ENCODE assay signal across 1 cellular context in the genomic region with DNA sequence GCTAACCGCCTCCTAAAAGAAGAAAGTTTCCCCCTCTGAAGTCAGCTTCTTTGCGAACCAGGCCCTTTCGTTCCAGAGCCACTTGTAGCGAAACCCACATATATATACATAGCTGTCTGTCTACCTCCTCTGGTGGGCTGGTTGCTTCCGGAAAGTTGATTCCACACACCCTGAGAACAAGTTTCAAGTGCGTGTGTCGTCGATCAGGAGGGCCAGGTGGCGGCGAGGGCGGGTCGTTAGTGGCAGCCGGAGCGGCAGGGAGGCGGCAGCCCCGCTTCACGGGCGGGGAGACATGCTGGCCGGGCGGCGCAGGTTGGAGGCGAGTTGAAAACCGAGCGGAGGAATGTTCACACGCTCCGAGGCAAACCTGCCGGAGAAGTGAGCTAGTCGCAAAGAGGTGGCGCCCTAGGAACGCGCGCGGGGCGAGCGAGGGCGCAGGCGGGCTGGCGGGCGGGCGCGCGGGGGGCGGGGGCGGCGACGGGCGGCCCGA.
A peak's percentile ranks its signal among the peaks of the same experiment; 100 is the strongest.
TF ChIP-seq lines count a peak whose summit lies in the region.

No MANE protein-coding gene starts in this region.

TF ChIP-seq in HepG2, 621 proteins besides CTCF, POLR2A, EP300 and RAD21 (continued from another document):
- TF ChIP-seq, protein P1, sequence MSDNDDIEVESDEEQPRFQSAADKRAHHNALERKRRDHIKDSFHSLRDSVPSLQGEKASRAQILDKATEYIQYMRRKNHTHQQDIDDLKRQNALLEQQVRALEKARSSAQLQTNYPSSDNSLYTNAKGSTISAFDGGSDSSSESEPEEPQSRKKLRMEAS (IDR thresholded peaks at IDR 0.05): peak; percentile 71
- TF ChIP-seq ZNF570 (CRISPR knock-in tag; IDR thresholded peaks at IDR 0.05; ENCODE audit: borderline replicate concordance) (no peak), ZNF687 (CRISPR knock-in tag; IDR thresholded peaks at IDR 0.05) (peak; percentile 69), ESRRA (CRISPR knock-in tag; IDR thresholded peaks at IDR 0.05; ENCODE audit: low read depth) (no peak), ZNF564 (CRISPR knock-in tag; IDR thresholded peaks at IDR 0.05) (no peak), HMGXB4 (CRISPR knock-in tag; IDR thresholded peaks at IDR 0.05; ENCODE audit: borderline replicate concordance in 1 of 2, low read depth in 1 of 2) (no peak), TIGD3 (CRISPR knock-in tag; IDR thresholded peaks at IDR 0.05; ENCODE audit: borderline replicate concordance) (no peak), NRL (CRISPR knock-in tag; IDR thresholded peaks at IDR 0.05; ENCODE audit: borderline replicate concordance) (0 out of 2 replicates have a peak, but pooled peaks have one; percentile 35), STAG1 (CRISPR knock-in tag; IDR thresholded peaks at IDR 0.05) (peak; percentile 60), PTBP1 (IDR thresholded peaks at IDR 0.05; ENCODE audit: low read depth, low read length, poor library complexity, severe bottlenecking) (no peak), KDM2A (CRISPR knock-in tag; IDR thresholded peaks at IDR 0.05; ENCODE audit: borderline replicate concordance, low read depth) (peak; percentile 63; the same call in 1 of the 2 replicates), SOX6 (IDR thresholded peaks at IDR 0.05) (no peak), SOX6 (CRISPR knock-in tag; IDR thresholded peaks at IDR 0.05) (no peak), GTF2F1 (IDR thresholded peaks at IDR 0.05; ENCODE audit: low read length) (no peak), KLF12 (CRISPR knock-in tag; IDR thresholded peaks at IDR 0.05; ENCODE audit: borderline replicate concordance) (no peak), FOXP4 (CRISPR knock-in tag; IDR thresholded peaks at IDR 0.05) (no peak), ZZZ3 (CRISPR knock-in tag; IDR thresholded peaks at IDR 0.05; ENCODE audit: borderline replicate concordance) (no peak), NFKB2 (CRISPR knock-in tag; IDR thresholded peaks at IDR 0.05; ENCODE audit: borderline replicate concordance) (peak; percentile 37; the same call in 1 of the 2 replicates), ZNF777 (CRISPR knock-in tag; IDR thresholded peaks at IDR 0.05) (peak; percentile 37; the same call in 1 of the 2 replicates), ZNF331 (CRISPR knock-in tag; IDR thresholded peaks at IDR 0.05) (no peak)
- TF ChIP-seq, protein P2, sequence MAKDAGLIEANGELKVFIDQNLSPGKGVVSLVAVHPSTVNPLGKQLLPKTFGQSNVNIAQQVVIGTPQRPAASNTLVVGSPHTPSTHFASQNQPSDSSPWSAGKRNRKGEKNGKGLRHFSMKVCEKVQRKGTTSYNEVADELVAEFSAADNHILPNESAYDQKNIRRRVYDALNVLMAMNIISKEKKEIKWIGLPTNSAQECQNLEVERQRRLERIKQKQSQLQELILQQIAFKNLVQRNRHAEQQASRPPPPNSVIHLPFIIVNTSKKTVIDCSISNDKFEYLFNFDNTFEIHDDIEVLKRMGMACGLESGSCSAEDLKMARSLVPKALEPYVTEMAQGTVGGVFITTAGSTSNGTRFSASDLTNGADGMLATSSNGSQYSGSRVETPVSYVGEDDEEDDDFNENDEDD (CRISPR knock-in tag; IDR thresholded peaks at IDR 0.05; ENCODE audit: borderline replicate concordance): peak; percentile 54; the same call in 1 of the 2 replicates
- TF ChIP-seq, protein P3, sequence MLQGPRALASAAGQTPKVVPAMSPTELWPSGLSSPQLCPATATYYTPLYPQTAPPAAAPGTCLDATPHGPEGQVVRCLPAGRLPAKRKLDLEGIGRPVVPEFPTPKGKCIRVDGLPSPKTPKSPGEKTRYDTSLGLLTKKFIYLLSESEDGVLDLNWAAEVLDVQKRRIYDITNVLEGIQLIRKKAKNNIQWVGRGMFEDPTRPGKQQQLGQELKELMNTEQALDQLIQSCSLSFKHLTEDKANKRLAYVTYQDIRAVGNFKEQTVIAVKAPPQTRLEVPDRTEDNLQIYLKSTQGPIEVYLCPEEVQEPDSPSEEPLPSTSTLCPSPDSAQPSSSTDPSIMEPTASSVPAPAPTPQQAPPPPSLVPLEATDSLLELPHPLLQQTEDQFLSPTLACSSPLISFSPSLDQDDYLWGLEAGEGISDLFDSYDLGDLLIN (CRISPR knock-in tag; IDR thresholded peaks at IDR 0.05; ENCODE audit: borderline replicate concordance): no peak
- TF ChIP-seq, protein P4, sequence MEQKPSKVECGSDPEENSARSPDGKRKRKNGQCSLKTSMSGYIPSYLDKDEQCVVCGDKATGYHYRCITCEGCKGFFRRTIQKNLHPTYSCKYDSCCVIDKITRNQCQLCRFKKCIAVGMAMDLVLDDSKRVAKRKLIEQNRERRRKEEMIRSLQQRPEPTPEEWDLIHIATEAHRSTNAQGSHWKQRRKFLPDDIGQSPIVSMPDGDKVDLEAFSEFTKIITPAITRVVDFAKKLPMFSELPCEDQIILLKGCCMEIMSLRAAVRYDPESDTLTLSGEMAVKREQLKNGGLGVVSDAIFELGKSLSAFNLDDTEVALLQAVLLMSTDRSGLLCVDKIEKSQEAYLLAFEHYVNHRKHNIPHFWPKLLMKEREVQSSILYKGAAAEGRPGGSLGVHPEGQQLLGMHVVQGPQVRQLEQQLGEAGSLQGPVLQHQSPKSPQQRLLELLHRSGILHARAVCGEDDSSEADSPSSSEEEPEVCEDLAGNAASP (CRISPR knock-in tag; IDR thresholded peaks at IDR 0.05; ENCODE audit: borderline replicate concordance): no peak
